Comparison of ENCODE assay signal across 20 cellular contexts in genomic region chr4:81736324-81736723, GRCh38.
"Had no signal": no experiment of that assay in that cellular context is flagged by ENCODE, and none has a peak within 500 bp of the region (broad histone marks: within the 10 kb centered on the region; RNA-seq: fewer than 3 reads in every experiment).

No MANE protein-coding gene starts in this region.

- H3K4me3 Mint-ChIP-seq: T-helper 2 cell treated with Interferon-gamma antibody and Interleukin-4, amounts not matched to agents 5 μg/mL and 100 μg/mL, for 36 hours had no signal

- H3K27me3 Mint-ChIP-seq: progenitor cell of endocrine pancreas had no signal

- H3K4me2 ChIP-seq: hepatocyte had no signal

- ATAC-seq: activated CD4-positive, CD25-positive, alpha-beta regulatory T cell treated with anti-CD3 and anti-CD28 coated beads, Interleukin-2, amount 50 U/mL, for 24 hours; left cardiac atrium; lower lobe of right lung; stimulated activated naive CD8-positive, alpha-beta T cell treated with anti-CD3 and anti-CD28 coated beads, Interleukin-15, Interleukin-2, amounts not matched to agents 100 U/mL and 50 U/mL, for 24 hours had no signal

- H3K4me1 ChIP-seq: tibial artery had no signal

- H3K36me3 ChIP-seq: brain microvascular endothelial cell, lower lobe of right lung, tibial artery, vagina had no signal

- H3K27ac ChIP-seq: brain microvascular endothelial cell, hepatocyte, lower lobe of right lung, tibial artery, vagina had no signal

- DNase-seq: activated CD4-positive, alpha-beta T cell treated with anti-CD3 and anti-CD28 coated beads, Interleukin-2, amount 50 U/mL, for 1 hour; activated CD8-positive, alpha-beta memory T cell treated with anti-CD3 and anti-CD28 coated beads, Interleukin-2, amount 50 U/mL, for 48 hours; activated effector memory CD4-positive, alpha-beta T cell treated with anti-CD3 and anti-CD28 coated beads, Interleukin-2, amount 50 U/mL, for 16 hours; activated naive CD4-positive, alpha-beta T cell treated with anti-CD3 and anti-CD28 coated beads, Interleukin-2, amount 50 U/mL, for 16 hours; activated T-cell treated with anti-CD3 and anti-CD28 coated beads, Interleukin-2, amount 50 U/mL, for 48 hours; aorta; brain microvascular endothelial cell; effector CD4-positive, alpha-beta T cell; foreskin fibroblast; left cardiac atrium; lower lobe of right lung; stimulated activated CD4-positive, alpha-beta T cell treated with anti-CD3 and anti-CD28 coated beads, Interleukin-2, amount 100 ng/mL, for 24 hours; stimulated activated naive CD8-positive, alpha-beta T cell treated with anti-CD3 and anti-CD28 coated beads, Interleukin-15, Interleukin-2, amounts not matched to agents 100 U/mL and 50 U/mL, for 24 hours; substantia nigra; tibial artery had no signal

- H2AFZ ChIP-seq: hepatocyte had no signal

- H3K9me3 Mint-ChIP-seq: T-helper 2 cell treated with Interferon-gamma antibody and Interleukin-4, amounts not matched to agents 5 μg/mL and 100 μg/mL, for 36 hours had no signal

- H3K27ac Mint-ChIP-seq: progenitor cell of endocrine pancreas; T-helper 2 cell treated with Interferon-gamma antibody and Interleukin-4, amounts not matched to agents 5 μg/mL and 100 μg/mL, for 36 hours had no signal

- H3K9me3 ChIP-seq: lower lobe of right lung, tibial artery, vagina had no signal

- H3K4me3 ChIP-seq: hepatocyte, lower lobe of right lung, tibial artery, vagina had no signal

- H3K27me3 ChIP-seq: brain microvascular endothelial cell, hepatocyte, tibial artery, vagina had no signal
